1 cellular context compared by ENCODE assay signal in the genomic region with DNA sequence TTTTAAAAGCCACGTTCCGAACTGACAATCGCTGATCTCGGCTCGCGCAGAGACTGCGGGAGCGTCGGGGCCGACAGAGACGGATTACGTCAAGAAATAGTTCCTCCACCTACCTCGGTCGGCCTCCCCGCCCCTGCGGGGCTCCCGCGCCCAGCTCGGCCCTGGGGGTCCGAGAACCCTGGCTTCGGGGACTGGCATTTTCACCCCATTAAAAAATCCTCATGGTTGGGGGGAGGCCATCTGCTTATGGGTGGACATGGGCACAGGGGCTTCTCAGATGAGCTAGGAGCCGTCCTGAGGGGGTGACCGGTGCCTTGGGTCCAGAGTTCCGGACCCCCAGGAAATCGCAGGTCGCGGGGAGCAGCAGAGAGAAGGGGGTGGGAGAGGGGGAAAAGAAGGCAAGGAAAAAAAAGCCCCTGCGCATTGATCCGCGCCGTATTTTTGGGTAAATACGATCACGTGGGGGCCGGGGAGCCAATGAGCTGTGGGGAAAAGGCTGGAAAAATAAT.
TF ChIP-seq lines count a peak whose summit lies in the region.

No MANE protein-coding gene starts in this region.

TF ChIP-seq in K562, 482 proteins besides CTCF, POLR2A, EP300 and RAD21 (continued from another document and continues in another):
- TF ChIP-seq PYGO2 (tag; IDR thresholded peaks at IDR 0.05) = no peak
- TF ChIP-seq NEUROD1 (IDR thresholded peaks at IDR 0.05; ENCODE audit: borderline replicate concordance, low read depth, low read length, partially characterized antibody) = no peak
- TF ChIP-seq SMARCB1 (IDR thresholded peaks at IDR 0.05; ENCODE audit: insufficient read length, low read depth) = no peak
- peak; percentile 70 for TF ChIP-seq TAF9B (IDR thresholded peaks at IDR 0.05; ENCODE audit: partially characterized antibody)
- no peak for TF ChIP-seq DNMT1 (IDR thresholded peaks at IDR 0.05)
- TF ChIP-seq, protein P1, sequence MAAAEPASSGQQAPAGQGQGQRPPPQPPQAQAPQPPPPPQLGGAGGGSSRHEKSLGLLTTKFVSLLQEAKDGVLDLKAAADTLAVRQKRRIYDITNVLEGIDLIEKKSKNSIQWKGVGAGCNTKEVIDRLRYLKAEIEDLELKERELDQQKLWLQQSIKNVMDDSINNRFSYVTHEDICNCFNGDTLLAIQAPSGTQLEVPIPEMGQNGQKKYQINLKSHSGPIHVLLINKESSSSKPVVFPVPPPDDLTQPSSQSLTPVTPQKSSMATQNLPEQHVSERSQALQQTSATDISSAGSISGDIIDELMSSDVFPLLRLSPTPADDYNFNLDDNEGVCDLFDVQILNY (CRISPR knock-in tag; IDR thresholded peaks at IDR 0.05) = no peak
- no peak for TF ChIP-seq RBM15 (IDR thresholded peaks at IDR 0.05; ENCODE audit: insufficient read depth, low read length)
- TF ChIP-seq ZNF282 (CRISPR knock-in tag; IDR thresholded peaks at IDR 0.05) = no peak
- no peak for TF ChIP-seq DACH1 (IDR thresholded peaks at IDR 0.05; ENCODE audit: partially characterized antibody)
- no peak for TF ChIP-seq NR0B1 (IDR thresholded peaks at IDR 0.05; ENCODE audit: partially characterized antibody)
- no peak for TF ChIP-seq TAL1 (IDR thresholded peaks at IDR 0.05)
- TF ChIP-seq, protein P2, sequence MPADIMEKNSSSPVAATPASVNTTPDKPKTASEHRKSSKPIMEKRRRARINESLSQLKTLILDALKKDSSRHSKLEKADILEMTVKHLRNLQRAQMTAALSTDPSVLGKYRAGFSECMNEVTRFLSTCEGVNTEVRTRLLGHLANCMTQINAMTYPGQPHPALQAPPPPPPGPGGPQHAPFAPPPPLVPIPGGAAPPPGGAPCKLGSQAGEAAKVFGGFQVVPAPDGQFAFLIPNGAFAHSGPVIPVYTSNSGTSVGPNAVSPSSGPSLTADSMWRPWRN (IDR thresholded peaks at IDR 0.05; ENCODE audit: low read depth) = no peak
- TF ChIP-seq FOXA3 (CRISPR knock-in tag; conservative IDR thresholded peaks at IDR 0.05 in 1 of 2, IDR thresholded peaks at IDR 0.05 in 1 of 2) = peak; percentile 11 to 45; a peak in 1 of 4 replicates
- no peak for TF ChIP-seq KLF6 (CRISPR knock-in tag; IDR thresholded peaks at IDR 0.05; ENCODE audit: borderline replicate concordance)
- no peak for TF ChIP-seq XRCC3 (IDR thresholded peaks at IDR 0.05)
- TF ChIP-seq POU5F1 (IDR thresholded peaks at IDR 0.05; ENCODE audit: borderline replicate concordance, low read depth, low read length, partially characterized antibody) = no peak
- TF ChIP-seq TEAD2 (tag; IDR thresholded peaks at IDR 0.05) = no peak
- no peak for TF ChIP-seq ZNF316 (IDR thresholded peaks at IDR 0.05)
- no peak for TF ChIP-seq ZNF174 (CRISPR knock-in tag; IDR thresholded peaks at IDR 0.05)
- TF ChIP-seq TAF15 (IDR thresholded peaks at IDR 0.05; ENCODE audit: low read depth, low read length) = no peak
- TF ChIP-seq U2AF1 (optimal IDR thresholded peaks at IDR 0.05; ENCODE audit: low read depth, low read length) = no peak
- TF ChIP-seq THRA (IDR thresholded peaks at IDR 0.05) = no peak
- TF ChIP-seq NFE2 (IDR thresholded peaks at IDR 0.05; ENCODE audit: low read depth) = no peak
- no peak for TF ChIP-seq TFAP4 (CRISPR knock-in tag; IDR thresholded peaks at IDR 0.05; ENCODE audit: borderline replicate concordance)
- TF ChIP-seq MEF2D (tag; conservative IDR thresholded peaks at IDR 0.05; ENCODE audit: low read depth) = no peak
- no peak; the same call in 1 of the 2 replicates for TF ChIP-seq DIDO1 (tag; IDR thresholded peaks at IDR 0.05; ENCODE audit: low read depth)
- TF ChIP-seq MCM5 (IDR thresholded peaks at IDR 0.05; ENCODE audit: low read depth) = no peak
- TF ChIP-seq KAT8 (IDR thresholded peaks at IDR 0.05; ENCODE audit: low read depth) = no peak
- TF ChIP-seq VEZF1 (CRISPR knock-in tag; IDR thresholded peaks at IDR 0.05) = peak; percentile 62
- TF ChIP-seq PHF20 (IDR thresholded peaks at IDR 0.05; ENCODE audit: partially characterized antibody) = peak; percentile 18
- no peak for TF ChIP-seq CREB5 (CRISPR knock-in tag; IDR thresholded peaks at IDR 0.05)
- TF ChIP-seq PHB2 (IDR thresholded peaks at IDR 0.05; ENCODE audit: low read depth) = no peak
- TF ChIP-seq NR2F6 (CRISPR knock-in tag; IDR thresholded peaks at IDR 0.05) = no peak
- TF ChIP-seq GTF2A2 (tag; IDR thresholded peaks at IDR 0.05) = no peak
- no peak for TF ChIP-seq ZBTB9 (CRISPR knock-in tag; IDR thresholded peaks at IDR 0.05)
- no peak for TF ChIP-seq ZNF263 (CRISPR knock-in tag; IDR thresholded peaks at IDR 0.05; ENCODE audit: borderline replicate concordance)
- TF ChIP-seq YY1 (IDR thresholded peaks at IDR 0.05; ENCODE audit: borderline replicate concordance in 1 of 3, control insufficient read depth in 1 of 3, extremely low read depth in 1 of 3, insufficient read depth in 3 of 3, insufficient read length in 1 of 3, insufficient replicate concordance in 2 of 3, low read depth in 1 of 3, low read length in 2 of 3) = no peak
- no peak for TF ChIP-seq ZNF431 (CRISPR knock-in tag; IDR thresholded peaks at IDR 0.05)
- peak; percentile 67 for TF ChIP-seq CBFA2T2 (conservative IDR thresholded peaks at IDR 0.05)
- no peak for TF ChIP-seq CBX2 (IDR thresholded peaks at IDR 0.05; ENCODE audit: insufficient read depth, low read length, poor library complexity, severe bottlenecking)
- TF ChIP-seq, protein P3, sequence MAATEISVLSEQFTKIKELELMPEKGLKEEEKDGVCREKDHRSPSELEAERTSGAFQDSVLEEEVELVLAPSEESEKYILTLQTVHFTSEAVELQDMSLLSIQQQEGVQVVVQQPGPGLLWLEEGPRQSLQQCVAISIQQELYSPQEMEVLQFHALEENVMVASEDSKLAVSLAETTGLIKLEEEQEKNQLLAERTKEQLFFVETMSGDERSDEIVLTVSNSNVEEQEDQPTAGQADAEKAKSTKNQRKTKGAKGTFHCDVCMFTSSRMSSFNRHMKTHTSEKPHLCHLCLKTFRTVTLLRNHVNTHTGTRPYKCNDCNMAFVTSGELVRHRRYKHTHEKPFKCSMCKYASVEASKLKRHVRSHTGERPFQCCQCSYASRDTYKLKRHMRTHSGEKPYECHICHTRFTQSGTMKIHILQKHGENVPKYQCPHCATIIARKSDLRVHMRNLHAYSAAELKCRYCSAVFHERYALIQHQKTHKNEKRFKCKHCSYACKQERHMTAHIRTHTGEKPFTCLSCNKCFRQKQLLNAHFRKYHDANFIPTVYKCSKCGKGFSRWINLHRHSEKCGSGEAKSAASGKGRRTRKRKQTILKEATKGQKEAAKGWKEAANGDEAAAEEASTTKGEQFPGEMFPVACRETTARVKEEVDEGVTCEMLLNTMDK (IDR thresholded peaks at IDR 0.05; ENCODE audit: borderline replicate concordance, insufficient read depth, low read depth, low read length, poor library complexity, severe bottlenecking) = no peak
- TF ChIP-seq, protein P4, sequence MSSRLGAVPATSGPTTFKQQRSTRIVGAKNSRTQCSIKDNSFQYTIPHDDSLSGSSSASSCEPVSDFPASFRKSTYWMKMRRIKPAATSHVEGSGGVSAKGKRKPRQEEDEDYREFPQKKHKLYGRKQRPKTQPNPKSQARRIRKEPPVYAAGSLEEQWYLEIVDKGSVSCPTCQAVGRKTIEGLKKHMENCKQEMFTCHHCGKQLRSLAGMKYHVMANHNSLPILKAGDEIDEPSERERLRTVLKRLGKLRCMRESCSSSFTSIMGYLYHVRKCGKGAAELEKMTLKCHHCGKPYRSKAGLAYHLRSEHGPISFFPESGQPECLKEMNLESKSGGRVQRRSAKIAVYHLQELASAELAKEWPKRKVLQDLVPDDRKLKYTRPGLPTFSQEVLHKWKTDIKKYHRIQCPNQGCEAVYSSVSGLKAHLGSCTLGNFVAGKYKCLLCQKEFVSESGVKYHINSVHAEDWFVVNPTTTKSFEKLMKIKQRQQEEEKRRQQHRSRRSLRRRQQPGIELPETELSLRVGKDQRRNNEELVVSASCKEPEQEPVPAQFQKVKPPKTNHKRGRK (tag; IDR thresholded peaks at IDR 0.05) = no peak
- TF ChIP-seq, protein P5, sequence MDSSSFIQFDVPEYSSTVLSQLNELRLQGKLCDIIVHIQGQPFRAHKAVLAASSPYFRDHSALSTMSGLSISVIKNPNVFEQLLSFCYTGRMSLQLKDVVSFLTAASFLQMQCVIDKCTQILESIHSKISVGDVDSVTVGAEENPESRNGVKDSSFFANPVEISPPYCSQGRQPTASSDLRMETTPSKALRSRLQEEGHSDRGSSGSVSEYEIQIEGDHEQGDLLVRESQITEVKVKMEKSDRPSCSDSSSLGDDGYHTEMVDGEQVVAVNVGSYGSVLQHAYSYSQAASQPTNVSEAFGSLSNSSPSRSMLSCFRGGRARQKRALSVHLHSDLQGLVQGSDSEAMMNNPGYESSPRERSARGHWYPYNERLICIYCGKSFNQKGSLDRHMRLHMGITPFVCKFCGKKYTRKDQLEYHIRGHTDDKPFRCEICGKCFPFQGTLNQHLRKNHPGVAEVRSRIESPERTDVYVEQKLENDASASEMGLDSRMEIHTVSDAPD (CRISPR knock-in tag; IDR thresholded peaks at IDR 0.05) = no peak
- TF ChIP-seq, protein P6, sequence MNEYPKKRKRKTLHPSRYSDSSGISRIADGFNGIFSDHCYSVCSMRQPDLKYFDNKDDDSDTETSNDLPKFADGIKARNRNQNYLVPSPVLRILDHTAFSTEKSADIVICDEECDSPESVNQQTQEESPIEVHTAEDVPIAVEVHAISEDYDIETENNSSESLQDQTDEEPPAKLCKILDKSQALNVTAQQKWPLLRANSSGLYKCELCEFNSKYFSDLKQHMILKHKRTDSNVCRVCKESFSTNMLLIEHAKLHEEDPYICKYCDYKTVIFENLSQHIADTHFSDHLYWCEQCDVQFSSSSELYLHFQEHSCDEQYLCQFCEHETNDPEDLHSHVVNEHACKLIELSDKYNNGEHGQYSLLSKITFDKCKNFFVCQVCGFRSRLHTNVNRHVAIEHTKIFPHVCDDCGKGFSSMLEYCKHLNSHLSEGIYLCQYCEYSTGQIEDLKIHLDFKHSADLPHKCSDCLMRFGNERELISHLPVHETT (CRISPR knock-in tag; conservative IDR thresholded peaks at IDR 0.05 in 1 of 2, IDR thresholded peaks at IDR 0.05 in 1 of 2) = no peak
- no peak for TF ChIP-seq ADNP (tag; IDR thresholded peaks at IDR 0.05)
- TF ChIP-seq MAFF (IDR thresholded peaks at IDR 0.05; ENCODE audit: low read length) = no peak
- no peak for TF ChIP-seq IRF1 (CRISPR knock-in tag; IDR thresholded peaks at IDR 0.05; ENCODE audit: borderline replicate concordance)
- TF ChIP-seq RUNX1 (IDR thresholded peaks at IDR 0.05; ENCODE audit: low read depth) = no peak
